Comparison of ENCODE assay signal across 16 cellular contexts in genomic region chr22:19084586-19084985, GRCh38. TPM values are rescaled to one million over a fixed set of nuclear protein-coding genes. Genes with fewer than 3 reads are reported as not detected.
"Had no signal": no experiment of that assay in that cellular context is flagged by ENCODE, and none has a peak within 500 bp of the region (broad histone marks: within the 10 kb centered on the region; RNA-seq: fewer than 3 reads in every experiment).

No MANE protein-coding gene starts in this region.

RNA-seq across cellular contexts. Expression of gene TSSK2, which starts 46.5 kb away (rescaled TPM):
- total RNA-seq: naive thymus-derived CD8-positive, alpha-beta T cell; neural crest cell; occipital lobe; osteoblast; ovary; pulmonary artery endothelial cell; right atrium auricular region; sciatic nerve; smooth muscle cell; stomach; subcutaneous adipose tissue; temporal lobe; thoracic aorta; upper lobe of left lung; ureter; vagina had no signal
- polyA plus RNA-seq: naive thymus-derived CD8-positive, alpha-beta T cell; smooth muscle cell had no signal
